In genomic region chrX:77742788-77743476, GRCh38 we compare ENCODE assay signal across 13 cellular contexts. TPM values are rescaled to one million over a fixed set of nuclear protein-coding genes. Genes with fewer than 3 reads are reported as not detected.
DNase-seq lines count a peak whose midpoint lies in the region; ATAC-seq and TF ChIP-seq lines count a peak whose summit lies in the region.
"Had no signal": no experiment of that assay in that cellular context is flagged by ENCODE, and none has a peak within 500 bp of the region (broad histone marks: within the 10 kb centered on the region; RNA-seq: fewer than 3 reads in every experiment).

No MANE protein-coding gene starts in this region.

- H2BK12ac ChIP-seq in mesenchymal stem cell (ENCODE audit: low read length in 2 of 2) (no peak overlapping the region), neuronal stem cell (ENCODE audit: low read length) (no peak overlapping the region)

- H2BK15ac ChIP-seq in mesenchymal stem cell (ENCODE audit: low read depth, poor library complexity, severe bottlenecking) (no peak overlapping the region), neuronal stem cell (ENCODE audit: low read length) (no peak overlapping the region)

- H3K9ac ChIP-seq in mesenchymal stem cell (ENCODE audit: low read length), result no peak overlapping the region
- H3K9ac ChIP-seq in neuronal stem cell (ENCODE audit: low read depth, low read length, poor library complexity), result no peak overlapping the region
- H3K9ac ChIP-seq: SK-N-SH had no signal

- H3K36me3 ChIP-seq in mesenchymal stem cell (ENCODE audit: control insufficient read depth in 1 of 2, insufficient read depth in 2 of 2, low read depth in 1 of 2, low read length in 2 of 2), result no peaks in the 10 kb centered on the region
- no peaks in the 10 kb centered on the region for H3K36me3 ChIP-seq in neuronal stem cell (replicated peaks in 1 of 2; ENCODE audit: control insufficient read depth in 2 of 2, insufficient read depth in 2 of 2, low read length in 2 of 2)

- H2AFZ ChIP-seq in mesenchymal stem cell (ENCODE audit: low read depth, low read length) (no peak overlapping the region), neuronal stem cell (ENCODE audit: low read length) (no peak overlapping the region)

- H2BK5ac ChIP-seq in mesenchymal stem cell (ENCODE audit: low read depth, low read length, poor library complexity, severe bottlenecking) (no peak overlapping the region), neuronal stem cell (ENCODE audit: low read length) (no peak overlapping the region)

- H4K8ac ChIP-seq in mesenchymal stem cell (ENCODE audit: low read length), result no peak overlapping the region
- no peak overlapping the region for H4K8ac ChIP-seq in neuronal stem cell (ENCODE audit: low read depth, low read length)

- peaks cover 5% of the 10 kb centered on the region for H3K36me3 Mint-ChIP-seq in effector memory CD8-positive, alpha-beta T cell (ENCODE audit: insufficient read depth)
- H3K36me3 Mint-ChIP-seq in mesothelial cell of epicardium, result no peaks in the 10 kb centered on the region

- H3K27ac ChIP-seq in mesenchymal stem cell (ENCODE audit: low read length, poor library complexity, severe bottlenecking) (no peak overlapping the region), neuronal stem cell (replicated peaks; ENCODE audit: low read length) (no peak overlapping the region)
- H3K27ac ChIP-seq: testis had no signal

- 86% methylated on average over 6 of the region's 7 CpGs for WGBS in mesenchymal stem cell
- whole genome bisulfite sequencing in neuronal stem cell (ENCODE audit: extremely low coverage in 2 of 2, insufficient read length in 2 of 2, insufficient replicate concordance in 1 of 2), 2 donors, result no CpG with 5 or more reads among the region's 7 CpGs

- H3K9me3 ChIP-seq in mesenchymal stem cell (ENCODE audit: control insufficient read depth, low read length) (no peaks in the 10 kb centered on the region), neuronal stem cell (replicated peaks in 1 of 2; ENCODE audit: control insufficient read depth in 2 of 2, insufficient read depth in 1 of 2, low read depth in 1 of 2, low read length in 2 of 2) (no peaks in the 10 kb centered on the region)
- H3K9me3 ChIP-seq: SK-N-SH, testis had no signal

- H3K4me1 ChIP-seq in mesenchymal stem cell (ENCODE audit: control insufficient read depth, insufficient read depth, low read depth, low read length), result peaks cover 9% of the 10 kb centered on the region
- H3K4me1 ChIP-seq in neuronal stem cell (ENCODE audit: control insufficient read depth in 2 of 2, insufficient read depth in 1 of 2, low read depth in 1 of 2, low read length in 2 of 2), result peaks cover 0 to 12% of the 10 kb centered on the region in 2 donors
- H3K4me1 ChIP-seq: testis had no signal

- H3K14ac ChIP-seq in mesenchymal stem cell (ENCODE audit: low read length in 2 of 2), result no peak overlapping the region
- no peak overlapping the region for H3K14ac ChIP-seq in neuronal stem cell (ENCODE audit: low read length)

- H3K23ac ChIP-seq in mesenchymal stem cell (ENCODE audit: low read length in 2 of 2) (no peak overlapping the region), neuronal stem cell (ENCODE audit: low read depth, low read length, poor library complexity) (no peak overlapping the region)

- H3K9me3 Mint-ChIP-seq in effector memory CD8-positive, alpha-beta T cell, result no peaks in the 10 kb centered on the region
- H3K9me3 Mint-ChIP-seq in mesothelial cell of epicardium, result peaks cover 12% of the 10 kb centered on the region

- H2BK120ac ChIP-seq in mesenchymal stem cell (ENCODE audit: low read depth, low read length), result no peak overlapping the region
- no peak overlapping the region for H2BK120ac ChIP-seq in neuronal stem cell (ENCODE audit: low read depth, low read length)

- H3K4me2 ChIP-seq in mesenchymal stem cell (ENCODE audit: low read length, poor library complexity, severe bottlenecking), result no peak overlapping the region
- H3K4me2 ChIP-seq in neuronal stem cell (ENCODE audit: insufficient read depth, low read length, poor library complexity, severe bottlenecking), result no peak overlapping the region
- H3K4me2 ChIP-seq: SK-N-SH had no signal

- DNase-seq in AG08395 (ENCODE audit: low spot score) (peak; percentile 40), LNCaP clone FGC (ENCODE audit: low read depth) (peak; percentile 27), mesothelial cell of epicardium (ENCODE audit: low spot score in 2 of 2, unreplicated experiment in 2 of 2) (no peak), glomerular visceral epithelial cell (ENCODE audit: extremely low spot score) (no peak), mesenchymal stem cell (no peak), neuronal stem cell (ENCODE audit: low spot score) (no peak)
- no peak for DNase-seq in effector memory CD8-positive, alpha-beta T cell
- DNase-seq in activated CD4-positive, alpha-beta T cell treated with anti-CD3 and anti-CD28 coated beads for 48 hours, result no peak
- DNase-seq: activated CD4-positive, alpha-beta T cell treated with anti-CD3 and anti-CD28 coated beads for 1 hour; central memory CD4-positive, alpha-beta T cell; NCI-H526; SK-N-SH; testis had no signal

- TF ChIP-seq CTCF in LNCaP clone FGC (IDR thresholded peaks at IDR 0.05; ENCODE audit: control insufficient read depth, extremely low read depth, insufficient read depth), result no peak
- TF ChIP-seq CTCF in mesothelial cell of epicardium (IDR thresholded peaks at IDR 0.05; ENCODE audit: unreplicated experiment), result no peak

- no peaks in the 10 kb centered on the region for H3K27me3 Mint-ChIP-seq in effector memory CD8-positive, alpha-beta T cell
- no peaks in the 10 kb centered on the region for H3K27me3 Mint-ChIP-seq in mesothelial cell of epicardium (ENCODE audit: low read depth)

- peaks cover 31 to 44% of the 10 kb centered on the region in 2 donors for H3K4me1 Mint-ChIP-seq in effector memory CD8-positive, alpha-beta T cell (ENCODE audit: low read depth in 2 of 2)
- peaks cover 5% of the 10 kb centered on the region for H3K4me1 Mint-ChIP-seq in mesothelial cell of epicardium

- no peak overlapping the region for H2AK5ac ChIP-seq in mesenchymal stem cell (ENCODE audit: low read length, severe bottlenecking)
- H2AK5ac ChIP-seq in neuronal stem cell (ENCODE audit: low read depth, low read length), result no peak overlapping the region

- H3K79me1 ChIP-seq in mesenchymal stem cell (replicated peaks; ENCODE audit: low read length, poor library complexity, severe bottlenecking), result no peaks in the 10 kb centered on the region
- H3K79me1 ChIP-seq in neuronal stem cell (ENCODE audit: low read depth, low read length), result peaks cover 7% of the 10 kb centered on the region

- ATAC-seq in effector memory CD8-positive, alpha-beta T cell (replicated peaks), result no peak

- H3K27ac Mint-ChIP-seq in effector memory CD8-positive, alpha-beta T cell, result peak overlapping the region; percentile 44 to 82
- H3K27ac Mint-ChIP-seq in mesothelial cell of epicardium, result peak overlapping the region; percentile 37

- H3K18ac ChIP-seq in mesenchymal stem cell (ENCODE audit: low read depth in 1 of 2, low read length in 2 of 2) (no peak overlapping the region), neuronal stem cell (ENCODE audit: low read length) (no peak overlapping the region)

- H4K91ac ChIP-seq in mesenchymal stem cell (ENCODE audit: low read length) (no peak overlapping the region), neuronal stem cell (ENCODE audit: low read depth, low read length, poor library complexity) (no peak overlapping the region)

- no peak overlapping the region for H3K4ac ChIP-seq in mesenchymal stem cell (ENCODE audit: low read depth in 1 of 2, low read length in 2 of 2)
- H3K4ac ChIP-seq in neuronal stem cell (ENCODE audit: low read length), result no peak overlapping the region

- H3K4me3 ChIP-seq in LNCaP clone FGC (ENCODE audit: low read depth, low read length) (no peak overlapping the region), mesenchymal stem cell (ENCODE audit: insufficient read depth in 1 of 2, low read depth in 1 of 2, low read length in 2 of 2) (no peak overlapping the region), neuronal stem cell (ENCODE audit: low read length in 2 of 2) (no peak overlapping the region)
- H3K4me3 ChIP-seq: testis had no signal

- H3K27me3 ChIP-seq in mesenchymal stem cell (ENCODE audit: control insufficient read depth in 1 of 2, insufficient read depth in 1 of 2, low read length in 2 of 2), result no peaks in the 10 kb centered on the region
- H3K27me3 ChIP-seq in neuronal stem cell (ENCODE audit: control insufficient read depth in 3 of 3, insufficient read depth in 3 of 3, low read depth in 1 of 3, low read length in 3 of 3), result no peaks in the 10 kb centered on the region
- H3K27me3 ChIP-seq: testis had no signal

- peak overlapping the region in 1 of 2 donors; percentile 28 for H3K4me3 Mint-ChIP-seq in effector memory CD8-positive, alpha-beta T cell
- H3K4me3 Mint-ChIP-seq in mesothelial cell of epicardium, result no peak overlapping the region

RNA-seq across cellular contexts. Expression of gene ATRX, which starts 43.1 kb away (rescaled TPM):
- 165 to 170 TPM (median 168 TPM) in 3 replicates for total RNA-seq in mesothelial cell of epicardium
- 42.9 TPM for polyA plus RNA-seq in mesenchymal stem cell (2013, experiment 1 of 2)
- 42.7 TPM for polyA plus RNA-seq in mesenchymal stem cell (2013, experiment 2 of 2)
- 52.2 TPM for polyA plus RNA-seq in neuronal stem cell (2013, experiment 1 of 2)
- 50.6 TPM for polyA plus RNA-seq in neuronal stem cell (2013, experiment 2 of 2)

Comparison
In these comparisons a context has a peak if more than half of its experiments do, and no peak if none do; other contexts are left out.
1. DNase-seq: peak in AG08395 (single experiment) and LNCaP clone FGC (single experiment); none in effector memory CD8-positive, alpha-beta T cell (0 of 3), mesothelial cell of epicardium (0 of 2), glomerular visceral epithelial cell (single experiment), mesenchymal stem cell (single experiment), neuronal stem cell (single experiment) and activated CD4-positive, alpha-beta T cell treated with anti-CD3 and anti-CD28 coated beads for 48 hours (single experiment).